Comparison of ENCODE assay signal across 18 cellular contexts in genomic region chr15:28876845-28877185, GRCh38. TPM values are rescaled to one million over a fixed set of nuclear protein-coding genes. Genes with fewer than 3 reads are reported as not detected.
A peak's percentile ranks its signal among the peaks of the same experiment; 100 is the strongest.
DNase-seq lines count a peak whose midpoint lies in the region; FAIRE-seq and TF ChIP-seq lines count a peak whose summit lies in the region.
"Had no signal": no experiment of that assay in that cellular context is flagged by ENCODE, and none has a peak within 500 bp of the region (broad histone marks: within the 10 kb centered on the region; RNA-seq: fewer than 3 reads in every experiment).

No MANE protein-coding gene starts in this region.

- no peak for TF ChIP-seq CTCF in chondrocyte (IDR thresholded peaks at IDR 0.05)
- TF ChIP-seq CTCF in ovary (IDR thresholded peaks at IDR 0.05), result no peak

- WGBS in ovary, 3 donors, result 89 to 93% (median 89%) methylated on average over 8 of the region's 8 CpGs

- H3K27ac Mint-ChIP-seq in chondrocyte (ENCODE audit: unreplicated experiment), result no peak overlapping the region
- H3K27ac Mint-ChIP-seq: CD14-positive monocyte; CD4-positive, alpha-beta memory T cell had no signal

- intact Hi-C loops in ovary (cut with DNase I), result no loop called here

- no peak for FAIRE-seq in GM19239 (lab: Jason Lieb, UNC)
- FAIRE-seq: A549 had no signal

- TF ChIP-seq POLR2A in ovary (IDR thresholded peaks at IDR 0.05), result no peak

- no peak overlapping the region for H3K4me3 Mint-ChIP-seq in chondrocyte (ENCODE audit: unreplicated experiment)
- H3K4me3 Mint-ChIP-seq: CD14-positive monocyte; CD4-positive, alpha-beta memory T cell had no signal

- H3K4me1 ChIP-seq in ovary (ENCODE audit: insufficient read depth), result no peaks in the 10 kb centered on the region
- H3K4me1 ChIP-seq: A549, HAP-1 had no signal

- H3K4me3 ChIP-seq in ovary, result no peak overlapping the region
- H3K4me3 ChIP-seq: A549, HAP-1 had no signal

- no peaks in the 10 kb centered on the region for H3K36me3 Mint-ChIP-seq in chondrocyte (ENCODE audit: low read depth)
- H3K36me3 Mint-ChIP-seq: CD14-positive monocyte; CD4-positive, alpha-beta memory T cell had no signal

- no peak for TF ChIP-seq EP300 in ovary (IDR thresholded peaks at IDR 0.05)

- no peaks in the 10 kb centered on the region for H3K27me3 ChIP-seq in layer of hippocampus (ENCODE audit: control insufficient read depth, insufficient read depth, low read length)
- no peaks in the 10 kb centered on the region for H3K27me3 ChIP-seq in ovary

- DNase-seq in activated effector memory CD4-positive, alpha-beta T cell treated with anti-CD3 and anti-CD28 coated beads, Interleukin-2, amount 50 U/mL, for 16 hours, result peak; percentile 31
- DNase-seq in activated effector memory CD4-positive, alpha-beta T cell treated with Interleukin-2 at 50 U/mL for 16 hours, result no peak
- DNase-seq in chondrocyte (ENCODE audit: low spot score) (peak; percentile 67), NCI-H2029 treated with DMSO at 0.1 percent for 48 hours (lab: John Stamatoyannopoulos, UW) (no peak), GM19239 (ENCODE audit: insufficient read length, low spot score) (no peak), ovary (no peak)
- DNase-seq: AML-193; CD4-positive, alpha-beta memory T cell; DMS79 treated with DMSO at 0.1 percent for 48 hours; GF-D8 had no signal

- no peaks in the 10 kb centered on the region for H3K27me3 Mint-ChIP-seq in chondrocyte (ENCODE audit: low read depth)
- H3K27me3 Mint-ChIP-seq: CD4-positive, alpha-beta memory T cell had no signal

- H3K36me3 ChIP-seq in ovary, result no peaks in the 10 kb centered on the region
- H3K36me3 ChIP-seq: HAP-1 had no signal

- H3K9me3 ChIP-seq in ovary, result no peaks in the 10 kb centered on the region
- H3K9me3 ChIP-seq: A549, HAP-1 had no signal

- peak overlapping the region; percentile 35 for H3K27ac ChIP-seq in layer of hippocampus (ENCODE audit: low read depth, low read length)
- H3K27ac ChIP-seq in ovary, result no peak overlapping the region
- H3K27ac ChIP-seq: 22Rv1, A549 had no signal

- no peaks in the 10 kb centered on the region for H3K9me3 Mint-ChIP-seq in chondrocyte (ENCODE audit: low read depth)

- peaks cover 12% of the 10 kb centered on the region for H3K4me1 Mint-ChIP-seq in chondrocyte (ENCODE audit: low read depth)
- H3K4me1 Mint-ChIP-seq: CD14-positive monocyte had no signal

RNA-seq across cellular contexts. Expression of gene APBA2, which starts 9.0 kb away (rescaled TPM):
- total RNA-seq in chondrocyte, result 26.4 to 30.4 TPM (median 28.7 TPM) in 3 replicates
- 1 to 10 TPM in 5 of 7 donors, under 1 TPM in 2; 0.53 to 3.1 (median 1.1) TPM for total RNA-seq in ovary
- 1 to 10 TPM; 1.4 to 1.9 TPM for polyA plus RNA-seq in ovary
- total RNA-seq: HT-29 had no signal

RNA-seq across cellular contexts. Expression of gene GOLGA6L7, which starts 28.4 kb away (rescaled TPM):
- not detected in 3 replicates for total RNA-seq in chondrocyte
- not detected for total RNA-seq in ovary
- polyA plus RNA-seq in ovary, result not detected
- total RNA-seq: CD4-positive, alpha-beta memory T cell; H4; HT-29 had no signal
- polyA plus RNA-seq: A549; BJ; CD14-positive monocyte; CD4-positive, alpha-beta memory T cell had no signal

Comparison
In these comparisons a context has a peak if more than half of its experiments do, and no peak if none do; other contexts are left out.
1. DNase-seq: peak in activated effector memory CD4-positive, alpha-beta T cell treated with anti-CD3 and anti-CD28 coated beads, Interleukin-2, amount 50 U/mL, for 16 hours (single experiment) and chondrocyte (single experiment); none in activated effector memory CD4-positive, alpha-beta T cell treated with Interleukin-2 at 50 U/mL for 16 hours (single experiment), NCI-H2029 treated with DMSO at 0.1 percent for 48 hours (single experiment), GM19239 (single experiment) and ovary (0 of 5).